19 cellular contexts compared by ENCODE assay signal in the genomic region with DNA sequence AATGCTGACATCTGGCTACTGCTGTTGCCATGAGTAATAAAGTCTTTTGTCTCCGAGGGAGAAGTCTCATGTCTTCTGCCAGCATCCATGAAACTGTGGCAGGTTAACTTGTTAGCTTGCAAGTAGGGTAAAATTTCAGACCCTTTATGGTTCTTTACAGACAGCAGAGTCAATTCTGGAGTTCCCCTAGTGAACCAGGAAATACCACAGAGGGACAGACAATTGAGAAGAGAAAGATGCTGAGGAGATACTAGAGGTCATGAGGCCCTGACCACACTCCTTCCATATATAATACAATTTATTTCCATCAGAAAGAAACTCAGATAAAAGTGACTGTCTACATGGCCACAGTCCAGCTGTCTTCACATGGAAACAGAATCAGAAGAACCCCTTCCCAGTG. TPM values are rescaled to one million over a fixed set of nuclear protein-coding genes. Genes with fewer than 3 reads are reported as not detected.
A peak's percentile ranks its signal among the peaks of the same experiment; 100 is the strongest.
DNase-seq lines count a peak whose midpoint lies in the region; ATAC-seq and TF ChIP-seq lines count a peak whose summit lies in the region.
"Had no signal": no experiment of that assay in that cellular context is flagged by ENCODE, and none has a peak within 500 bp of the region (broad histone marks: within the 10 kb centered on the region; RNA-seq: fewer than 3 reads in every experiment).

No MANE protein-coding gene starts in this region.

- H3K9me3 ChIP-seq in endodermal cell (ENCODE audit: control insufficient read depth, low read length), result no peaks in the 10 kb centered on the region
- no peaks in the 10 kb centered on the region for H3K9me3 ChIP-seq in left ventricle myocardium inferior (replicated peaks)

- no peak overlapping the region for H3K4me3 Mint-ChIP-seq in natural killer cell treated with Interleukin-12 subunit alpha and Interleukin-12 subunit beta and Interleukin-15 and Interleukin-18, amount 100 ng/mL, for 72 hours
- no peak overlapping the region for H3K4me3 Mint-ChIP-seq in natural killer cell
- H3K4me3 Mint-ChIP-seq in endodermal cell, result no peak overlapping the region
- H3K4me3 Mint-ChIP-seq: B cell; CD4-positive, alpha-beta T cell; HFFc6 had no signal

- TF ChIP-seq CTCF in natural killer cell (IDR thresholded peaks at IDR 0.05) (no peak), endodermal cell (conservative IDR thresholded peaks at IDR 0.05) (no peak), left ventricle myocardium inferior (IDR thresholded peaks at IDR 0.05; ENCODE audit: borderline replicate concordance) (no peak)

- peaks cover 7 to 35% of the 10 kb centered on the region in 2 donors for H3K4me1 Mint-ChIP-seq in natural killer cell treated with Interleukin-12 subunit alpha and Interleukin-12 subunit beta and Interleukin-15 and Interleukin-18, amount 100 ng/mL, for 72 hours (ENCODE audit: low read depth in 2 of 2)
- H3K4me1 Mint-ChIP-seq in natural killer cell (peaks cover 7 to 8% of the 10 kb centered on the region in 2 donors), endodermal cell (no peaks in the 10 kb centered on the region)
- H3K4me1 Mint-ChIP-seq: B cell had no signal

- intact Hi-C loops in natural killer cell (cut with micrococcal nuclease) (no loop called here), left ventricle myocardium inferior (cut with micrococcal nuclease) (no loop called here), Right ventricle myocardium inferior (cut with DNase I) (no loop called here)

- H3K27me3 ChIP-seq in endodermal cell (ENCODE audit: control insufficient read depth, insufficient read depth, low read length, poor library complexity, severe bottlenecking) (no peaks in the 10 kb centered on the region), left ventricle myocardium inferior (ENCODE audit: low read depth) (no peaks in the 10 kb centered on the region)

- H3K4me1 ChIP-seq in endodermal cell (ENCODE audit: control insufficient read depth, insufficient read depth, low read length), result no peaks in the 10 kb centered on the region
- no peaks in the 10 kb centered on the region for H3K4me1 ChIP-seq in left ventricle myocardium inferior

- peak overlapping the region in 1 of 2 donors; percentile 5 for H3K27ac Mint-ChIP-seq in natural killer cell treated with Interleukin-12 subunit alpha and Interleukin-12 subunit beta and Interleukin-15 and Interleukin-18, amount 100 ng/mL, for 72 hours
- H3K27ac Mint-ChIP-seq in natural killer cell (no peak overlapping the region), endodermal cell (no peak overlapping the region)
- H3K27ac Mint-ChIP-seq: B cell; CD4-positive, alpha-beta T cell; HFFc6 had no signal

- H3K27ac ChIP-seq in endodermal cell (ENCODE audit: low read depth, low read length), result no peak overlapping the region
- H3K27ac ChIP-seq in left ventricle myocardium inferior (replicated peaks), result no peak overlapping the region

- 67 to 80% methylated on average over 1 of the region's 1 CpG for WGBS in endodermal cell (ENCODE audit: insufficient coverage in 1 of 2, insufficient read length in 1 of 2), 2 experiments

- peak; percentile 37 to 71 for ATAC-seq in natural killer cell treated with Interleukin-12 subunit alpha and Interleukin-12 subunit beta and Interleukin-15 and Interleukin-18, amount 100 ng/mL, for 72 hours
- ATAC-seq in natural killer cell (no peak), GM19351 (IDR thresholded peaks at IDR 0.05; ENCODE audit: unreplicated experiment) (peak; percentile 77), HG02884 (IDR thresholded peaks at IDR 0.05; ENCODE audit: unreplicated experiment) (peak; percentile 62), Right ventricle myocardium inferior (no peak)

- H3K36me3 ChIP-seq in endodermal cell (ENCODE audit: control insufficient read depth, insufficient read depth, low read length) (no peaks in the 10 kb centered on the region), left ventricle myocardium inferior (peaks cover 6% of the 10 kb centered on the region)

- no peaks in the 10 kb centered on the region for H3K36me3 Mint-ChIP-seq in natural killer cell treated with Interleukin-12 subunit alpha and Interleukin-12 subunit beta and Interleukin-15 and Interleukin-18, amount 100 ng/mL, for 72 hours
- H3K36me3 Mint-ChIP-seq in natural killer cell (no peaks in the 10 kb centered on the region), endodermal cell (ENCODE audit: low read depth) (no peaks in the 10 kb centered on the region)

- no peak overlapping the region for H3K9ac ChIP-seq in endodermal cell (ENCODE audit: extremely low read depth, low read length, poor library complexity, severe bottlenecking)

- no peak for DNase-seq in natural killer cell treated with Interleukin-12 subunit alpha and Interleukin-12 subunit beta and Interleukin-15 and Interleukin-18, amount 100 ng/mL, for 72 hours (ENCODE audit: low spot score)
- no peak for DNase-seq in natural killer cell
- peak; percentile 3 for DNase-seq in endodermal cell
- DNase-seq in left ventricle myocardium inferior, result no peak
- DNase-seq in HPDE6-E6E7 (ENCODE audit: extremely low spot score), result no peak
- DNase-seq in Right ventricle myocardium inferior (ENCODE audit: missing footprints), result no peak
- DNase-seq: ACHN; C1 segment of cervical spinal cord; CD4-positive, alpha-beta T cell; DND-41; GDM1; HCEC 1CT; HFFc6; Karpas-422 had no signal

- H3K4me3 ChIP-seq in endodermal cell (ENCODE audit: low read length) (no peak overlapping the region), left ventricle myocardium inferior (no peak overlapping the region)

- no peaks in the 10 kb centered on the region for H3K9me3 Mint-ChIP-seq in natural killer cell treated with Interleukin-12 subunit alpha and Interleukin-12 subunit beta and Interleukin-15 and Interleukin-18, amount 100 ng/mL, for 72 hours
- H3K9me3 Mint-ChIP-seq in natural killer cell, result peaks cover 0 to 3% of the 10 kb centered on the region in 2 donors
- no peaks in the 10 kb centered on the region for H3K9me3 Mint-ChIP-seq in endodermal cell

- peaks cover 0 to 5% of the 10 kb centered on the region in 2 donors for H3K27me3 Mint-ChIP-seq in natural killer cell treated with Interleukin-12 subunit alpha and Interleukin-12 subunit beta and Interleukin-15 and Interleukin-18, amount 100 ng/mL, for 72 hours
- H3K27me3 Mint-ChIP-seq in natural killer cell (ENCODE audit: low read depth in 2 of 2) (peaks cover 0 to 5% of the 10 kb centered on the region in 2 donors), endodermal cell (ENCODE audit: insufficient read depth) (peaks cover 2% of the 10 kb centered on the region)
- H3K27me3 Mint-ChIP-seq: B cell; CD4-positive, alpha-beta T cell had no signal

RNA-seq across cellular contexts. Expression of gene NMNAT3, which starts 38.1 kb away (rescaled TPM):
- 1 to 10 TPM; 3.4 to 5.0 TPM for total RNA-seq in natural killer cell treated with Interleukin-12 subunit alpha and Interleukin-12 subunit beta and Interleukin-15 and Interleukin-18, amount 100 ng/mL, for 72 hours
- total RNA-seq in natural killer cell, result 1 to 10 TPM; 1.6 to 3.7 (median 2.2) TPM
- 1 to 10 TPM; 1.2 to 1.6 TPM for total RNA-seq in endodermal cell
- 2.9 TPM for polyA plus RNA-seq in endodermal cell (2013, experiment 1 of 2)
- 2.3 TPM for polyA plus RNA-seq in endodermal cell (2013, experiment 2 of 2)
- 10.7 TPM for total RNA-seq in left ventricle myocardium inferior
- total RNA-seq in Right ventricle myocardium inferior, result 11.0 TPM
- total RNA-seq: A172, H4 had no signal

Comparison
In these comparisons a context has a peak if more than half of its experiments do, and no peak if none do; other contexts are left out.
1. ATAC-seq: peak in natural killer cell treated with Interleukin-12 subunit alpha and Interleukin-12 subunit beta and Interleukin-15 and Interleukin-18, amount 100 ng/mL, for 72 hours (2 of 2), GM19351 (single experiment) and HG02884 (single experiment); none in natural killer cell (0 of 3) and Right ventricle myocardium inferior (single experiment).